36 cellular contexts compared by ENCODE assay signal in genomic region chr9:113920872-113921271, GRCh38.
"Had no signal": no experiment of that assay in that cellular context is flagged by ENCODE, and none has a peak within 500 bp of the region (broad histone marks: within the 10 kb centered on the region; RNA-seq: fewer than 3 reads in every experiment).

No MANE protein-coding gene starts in this region.

- H3K4me3 ChIP-seq: ascending aorta, body of pancreas, breast epithelium, MG63, Peyer's patch had no signal

- ATAC-seq: activated CD8-positive, alpha-beta T cell treated with anti-CD3 and anti-CD28 coated beads for 36 hours; activated T-cell treated with anti-CD3 and anti-CD28 coated beads, Interleukin-2, amount 50 U/mL, for 72 hours; activated T-helper 17 cell treated with anti-CD3 and anti-CD28 coated beads, Interleukin-2, amount 50 U/mL, for 72 hours; body of pancreas; PC-3; SK-N-SH treated with all-trans-retinoic acid at 6 μM for 48 hours; T-cell; T-helper 17 cell had no signal

- DNase-seq: activated B cell treated with CpG ODN at 0.5 μM for 24 hours; activated CD4-positive, alpha-beta T cell treated with anti-CD3 and anti-CD28 coated beads for 4 hours; activated CD4-positive, CD25-positive, alpha-beta regulatory T cell treated with anti-CD3 and anti-CD28 coated beads, Interleukin-2, amount 50 U/mL, for 72 hours; activated CD8-positive, alpha-beta T cell treated with anti-CD3 and anti-CD28 coated beads for 36 hours; activated effector memory CD4-positive, alpha-beta T cell treated with anti-CD3 and anti-CD28 coated beads, Interleukin-2, amount 50 U/mL, for 16 hours; activated naive CD4-positive, alpha-beta T cell treated with Interleukin-2 at 50 U/mL for 16 hours; activated naive CD8-positive, alpha-beta T cell treated with anti-CD3 and anti-CD28 coated beads, Interleukin-2, amount 10 ng/mL, durations not matched to agents 7 days and 5 days; activated T-cell treated with anti-CD3 and anti-CD28 coated beads, Interleukin-2, amount 50 U/mL, for 1 hour; activated T-cell treated with anti-CD3 and anti-CD28 coated beads, Interleukin-2, amount 50 U/mL, for 72 hours; amygdala; body of pancreas; caudate nucleus; Kasumi-1; KG1; MG63; NCI-H1048; NCI-H1105 treated with DMSO at 0.1 percent for 48 hours; NCI-H1436; NCI-H1694 treated with DMSO at 0.1 percent for 48 hours; NCI-H2029; NCI-H345; NCI-H524 treated with DMSO at 0.1 percent for 48 hours; NCI-H748 treated with DMSO at 0.1 percent for 48 hours; NK-92 treated with Interleukin-12 subunit alpha and Interleukin-12 subunit beta, amount 100 ng/mL, for 24 hours; Peyer's patch; RPMI8226; SIG-M5; T-cell; T-helper 17 cell had no signal

- H3K4me1 ChIP-seq: body of pancreas, Peyer's patch had no signal

- H3K27ac Mint-ChIP-seq: activated B cell treated with CpG ODN at 0.5 μM for 24 hours; activated CD8-positive, alpha-beta T cell treated with anti-CD3 and anti-CD28 coated beads for 36 hours; activated naive CD4-positive, alpha-beta T cell treated with anti-CD3 and anti-CD28 coated beads, Interleukin-2, amount 50 U/mL, for 24 hours; activated naive CD8-positive, alpha-beta T cell treated with anti-CD3 and anti-CD28 coated beads, Interleukin-2, amount 10 ng/mL, durations not matched to agents 7 days and 5 days; activated T-cell treated with anti-CD3 and anti-CD28 coated beads, Interleukin-2, amount 50 U/mL, for 72 hours; activated T-helper 17 cell treated with anti-CD3 and anti-CD28 coated beads, Interleukin-2, amount 50 U/mL, for 72 hours; T-cell; T-helper 17 cell had no signal

- H3K36me3 ChIP-seq: ascending aorta, breast epithelium, MG63, Peyer's patch had no signal

- H3K27me3 Mint-ChIP-seq: activated B cell treated with CpG ODN at 0.5 μM for 24 hours; activated CD8-positive, alpha-beta T cell treated with anti-CD3 and anti-CD28 coated beads for 36 hours; T-helper 17 cell had no signal

- H3K4me1 Mint-ChIP-seq: activated B cell treated with CpG ODN at 0.5 μM for 24 hours; activated naive CD4-positive, alpha-beta T cell treated with anti-CD3 and anti-CD28 coated beads, Interleukin-2, amount 50 U/mL, for 24 hours; activated naive CD8-positive, alpha-beta T cell treated with anti-CD3 and anti-CD28 coated beads, Interleukin-2, amount 10 ng/mL, durations not matched to agents 7 days and 5 days; activated T-helper 17 cell treated with anti-CD3 and anti-CD28 coated beads, Interleukin-2, amount 50 U/mL, for 72 hours; T-cell; T-helper 17 cell had no signal

- H3K4me3 Mint-ChIP-seq: activated B cell treated with CpG ODN at 0.5 μM for 24 hours; activated CD8-positive, alpha-beta T cell treated with anti-CD3 and anti-CD28 coated beads for 36 hours; activated naive CD4-positive, alpha-beta T cell treated with anti-CD3 and anti-CD28 coated beads, Interleukin-2, amount 50 U/mL, for 24 hours; activated naive CD8-positive, alpha-beta T cell treated with anti-CD3 and anti-CD28 coated beads, Interleukin-2, amount 10 ng/mL, durations not matched to agents 7 days and 5 days; activated T-cell treated with anti-CD3 and anti-CD28 coated beads, Interleukin-2, amount 50 U/mL, for 72 hours; activated T-helper 17 cell treated with anti-CD3 and anti-CD28 coated beads, Interleukin-2, amount 50 U/mL, for 72 hours; T-cell; T-helper 17 cell had no signal

- H3K27ac ChIP-seq: body of pancreas, breast epithelium, Peyer's patch, VCaP had no signal

- H3K9me3 ChIP-seq: breast epithelium, Peyer's patch had no signal

- H3K36me3 Mint-ChIP-seq: activated naive CD8-positive, alpha-beta T cell treated with anti-CD3 and anti-CD28 coated beads, Interleukin-2, amount 10 ng/mL, durations not matched to agents 7 days and 5 days; T-cell had no signal

- H3K27me3 ChIP-seq: ascending aorta, body of pancreas, breast epithelium, MG63, Peyer's patch had no signal
